16 cellular contexts compared by ENCODE assay signal in the genomic region with DNA sequence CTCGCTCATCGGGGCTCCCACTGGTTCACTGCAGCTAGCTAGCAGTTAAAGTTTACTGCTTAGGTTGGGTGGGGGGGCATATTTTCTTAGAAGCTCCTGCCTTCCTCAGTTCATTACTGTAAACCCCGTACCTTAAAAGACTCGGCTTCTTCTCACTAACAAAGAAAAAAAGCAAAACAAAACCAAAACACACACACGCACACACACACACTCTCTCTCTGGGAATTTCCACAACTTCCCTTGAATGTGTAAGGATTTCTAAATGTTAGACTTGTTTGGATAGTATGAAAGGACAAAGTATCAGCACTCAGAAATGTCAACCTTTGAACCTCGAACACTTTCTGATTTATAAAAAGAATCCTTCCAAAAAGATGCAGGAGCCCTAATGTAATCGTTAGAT. TPM values are rescaled to one million over a fixed set of nuclear protein-coding genes. Genes with fewer than 3 reads are reported as not detected.
DNase-seq lines count a peak whose midpoint lies in the region; ATAC-seq, FAIRE-seq and TF ChIP-seq lines count a peak whose summit lies in the region.
"Had no signal": no experiment of that assay in that cellular context is flagged by ENCODE, and none has a peak within 500 bp of the region (broad histone marks: within the 10 kb centered on the region; RNA-seq: fewer than 3 reads in every experiment).

No MANE protein-coding gene starts in this region.

- H3K27ac ChIP-seq in substantia nigra (ENCODE audit: low read depth, low read length, poor library complexity, severe bottlenecking) (no peak overlapping the region), psoas muscle (no peak overlapping the region)

- H3K4me1 Mint-ChIP-seq in activated naive CD4-positive, alpha-beta T cell treated with anti-CD3 and anti-CD28 coated beads, Interleukin-2, amount 50 U/mL, for 24 hours: peaks cover 17% of the 10 kb centered on the region
- peaks cover 5% of the 10 kb centered on the region for H3K4me1 Mint-ChIP-seq in type B pancreatic cell (ENCODE audit: unreplicated experiment)

- H3K27me3 Mint-ChIP-seq in activated naive CD4-positive, alpha-beta T cell treated with anti-CD3 and anti-CD28 coated beads, Interleukin-2, amount 50 U/mL, for 24 hours: peaks cover 68% of the 10 kb centered on the region
- peaks cover 96% of the 10 kb centered on the region for H3K27me3 Mint-ChIP-seq in type B pancreatic cell

- H3K4me1 ChIP-seq in mucosa of stomach (ENCODE audit: control insufficient read depth, insufficient read depth, low read length): peaks cover 24% of the 10 kb centered on the region
- H3K4me1 ChIP-seq in psoas muscle: peaks cover 18% of the 10 kb centered on the region

- H3K4me3 ChIP-seq in bronchial epithelial cell (ENCODE audit: low read depth, low read length) (peak overlapping the region; percentile 73), mucosa of stomach (ENCODE audit: low read length) (no peak overlapping the region), psoas muscle (no peak overlapping the region)

- TF ChIP-seq CTCF in bronchial epithelial cell (IDR thresholded peaks at IDR 0.05; ENCODE audit: insufficient read depth, low read length, severe bottlenecking) (no peak), type B pancreatic cell (conservative IDR thresholded peaks at IDR 0.05) (no peak), psoas muscle (IDR thresholded peaks at IDR 0.05) (no peak)

- no peaks in the 10 kb centered on the region for H3K36me3 Mint-ChIP-seq in activated naive CD4-positive, alpha-beta T cell treated with anti-CD3 and anti-CD28 coated beads, Interleukin-2, amount 50 U/mL, for 24 hours
- H3K36me3 Mint-ChIP-seq in type B pancreatic cell: peaks cover 8% of the 10 kb centered on the region

- no peak for FAIRE-seq in bronchial epithelial cell (lab: Jason Lieb, UNC)
- FAIRE-seq: kidney, TTC549 had no signal

- DNase-seq in activated naive CD4-positive, alpha-beta T cell treated with anti-CD3 and anti-CD28 coated beads, Interleukin-2, amount 50 U/mL, for 16 hours: no peak
- no peak for DNase-seq in bronchial epithelial cell (ENCODE audit: low read depth)
- DNase-seq in type B pancreatic cell (ENCODE audit: extremely low spot score, unreplicated experiment): no peak
- no peak for DNase-seq in substantia nigra (lab: John Stamatoyannopoulos, UW)
- DNase-seq in NCI-H1436 (lab: John Stamatoyannopoulos, UW): no peak
- DNase-seq in psoas muscle: no peak
- DNase-seq: activated CD8-positive, alpha-beta memory T cell treated with anti-CD3 and anti-CD28 coated beads for 24 hours; activated gamma-delta T cell; kidney; NCI-H1092; stimulated activated CD4-positive, alpha-beta T cell treated with anti-CD3 and anti-CD28 coated beads, Interleukin-4, amount 100 ng/mL, for 24 hours; uterus had no signal

- intact Hi-C loops in psoas muscle (cut with DNase I): loop anchor here in 1 of 2 donors (10.0 kb wide), 1 partner anchor 203 kb away; no protein-coding TSS in a partner anchor

- peak overlapping the region; percentile 79 for H3K4me3 Mint-ChIP-seq in activated naive CD4-positive, alpha-beta T cell treated with anti-CD3 and anti-CD28 coated beads, Interleukin-2, amount 50 U/mL, for 24 hours
- peak overlapping the region; percentile 91 for H3K4me3 Mint-ChIP-seq in type B pancreatic cell

- H3K9ac ChIP-seq in mucosa of stomach (ENCODE audit: low read length): peak overlapping the region; percentile 11

- WGBS in psoas muscle, 3 donors: 78 to 87% (median 80%) methylated on average over 7 of the region's 7 CpGs

- H3K27me3 ChIP-seq in bronchial epithelial cell (ENCODE audit: control insufficient read depth, insufficient read depth, low read length): no peaks in the 10 kb centered on the region
- peaks cover 84% of the 10 kb centered on the region for H3K27me3 ChIP-seq in mucosa of stomach (ENCODE audit: control insufficient read depth, insufficient read depth, low read length)
- peaks cover 2 to 93% (median 30%) of the 10 kb centered on the region in 3 donors for H3K27me3 ChIP-seq in psoas muscle (ENCODE audit: insufficient read depth in 3 of 3, low read length in 2 of 3)
- H3K27me3 ChIP-seq: uterus had no signal

- H3K36me3 ChIP-seq in bronchial epithelial cell (ENCODE audit: control insufficient read depth, insufficient read depth, low read length) (no peaks in the 10 kb centered on the region), mucosa of stomach (ENCODE audit: control insufficient read depth, insufficient read depth, low read length) (no peaks in the 10 kb centered on the region), psoas muscle (ENCODE audit: insufficient read depth in 1 of 2, low read depth in 1 of 2) (no peaks in the 10 kb centered on the region)
- H3K36me3 ChIP-seq: gastroesophageal sphincter, uterus had no signal

- H3K9me3 ChIP-seq in mucosa of stomach (ENCODE audit: control insufficient read depth, low read length) (no peaks in the 10 kb centered on the region), psoas muscle (no peaks in the 10 kb centered on the region)
- H3K9me3 ChIP-seq: gastroesophageal sphincter, uterus had no signal

- H3K27ac Mint-ChIP-seq in activated naive CD4-positive, alpha-beta T cell treated with anti-CD3 and anti-CD28 coated beads, Interleukin-2, amount 50 U/mL, for 24 hours: no peak overlapping the region
- H3K27ac Mint-ChIP-seq in type B pancreatic cell: no peak overlapping the region

- H3K9me3 Mint-ChIP-seq in activated naive CD4-positive, alpha-beta T cell treated with anti-CD3 and anti-CD28 coated beads, Interleukin-2, amount 50 U/mL, for 24 hours: no peaks in the 10 kb centered on the region
- no peaks in the 10 kb centered on the region for H3K9me3 Mint-ChIP-seq in type B pancreatic cell

- ATAC-seq in psoas muscle: no peak
- ATAC-seq: gastroesophageal sphincter had no signal

RNA-seq across cellular contexts. Expression of gene PTHLH, which starts 0.9 kb away (rescaled TPM):
- total RNA-seq in bronchial epithelial cell (47.4 and 82.1 TPM in 2 replicates), type B pancreatic cell (ENCODE audit: low replicate concordance) (6.3 and 38.1 TPM in 2 replicates), psoas muscle (under 1 TPM in 1 of 4 donors, not detected in 3; 0.54 TPM)
- under 1 TPM; 0.08 to 0.30 (median 0.20) TPM for polyA plus RNA-seq in psoas muscle
